18 cellular contexts compared by ENCODE assay signal in genomic region chr13:94332360-94333040, GRCh38.
DNase-seq lines count a peak whose midpoint lies in the region; ATAC-seq and TF ChIP-seq lines count a peak whose summit lies in the region.
"Had no signal": no experiment of that assay in that cellular context is flagged by ENCODE, and none has a peak within 500 bp of the region (broad histone marks: within the 10 kb centered on the region; RNA-seq: fewer than 3 reads in every experiment).

No MANE protein-coding gene starts in this region.

- H3K36me3 ChIP-seq in esophagus muscularis mucosa: no peaks in the 10 kb centered on the region
- no peaks in the 10 kb centered on the region for H3K36me3 ChIP-seq in muscle layer of colon (ENCODE audit: insufficient read depth, low read length)

- H3K4me1 ChIP-seq in esophagus muscularis mucosa (peaks cover 7 to 38% (median 30%) of the 10 kb centered on the region in 4 donors), muscle layer of colon (ENCODE audit: insufficient read depth, low read length) (peaks cover 55% of the 10 kb centered on the region)

- H3K27ac ChIP-seq in esophagus muscularis mucosa (replicated peaks in 1 of 4) (peak overlapping the region in 1 of 4 donors; percentile 43), muscle layer of colon (ENCODE audit: low read depth, low read length) (peak overlapping the region; percentile 65), caudate nucleus (ENCODE audit: low read depth, low read length) (no peak overlapping the region)

- H3K4me3 ChIP-seq in esophagus muscularis mucosa: no peak overlapping the region
- H3K4me3 ChIP-seq in muscle layer of colon (ENCODE audit: low read depth in 1 of 2, low read length in 2 of 2): peak overlapping the region in 1 of 2 donors; percentile 8

- peaks cover 9% of the 10 kb centered on the region for H3K27me3 Mint-ChIP-seq in activated naive CD8-positive, alpha-beta T cell
- peaks cover 33% of the 10 kb centered on the region for H3K27me3 Mint-ChIP-seq in activated naive CD8-positive, alpha-beta T cell treated with anti-CD3 and anti-CD28 coated beads for 36 hours

- H3K36me3 Mint-ChIP-seq in activated naive CD8-positive, alpha-beta T cell: no peaks in the 10 kb centered on the region
- H3K36me3 Mint-ChIP-seq in activated naive CD8-positive, alpha-beta T cell treated with anti-CD3 and anti-CD28 coated beads for 36 hours: peaks cover 2% of the 10 kb centered on the region

- no peak for TF ChIP-seq CTCF in esophagus muscularis mucosa (IDR thresholded peaks at IDR 0.05)

- intact Hi-C loops in esophagus muscularis mucosa (cut with DNase I): no loop called here

- H3K9me3 Mint-ChIP-seq in activated naive CD8-positive, alpha-beta T cell (ENCODE audit: low read depth): no peaks in the 10 kb centered on the region
- peaks cover 2% of the 10 kb centered on the region for H3K9me3 Mint-ChIP-seq in activated naive CD8-positive, alpha-beta T cell treated with anti-CD3 and anti-CD28 coated beads for 36 hours

- no peak overlapping the region for H3K4me3 Mint-ChIP-seq in activated naive CD8-positive, alpha-beta T cell
- no peak overlapping the region for H3K4me3 Mint-ChIP-seq in activated naive CD8-positive, alpha-beta T cell treated with anti-CD3 and anti-CD28 coated beads for 36 hours

- no peak overlapping the region for H3K9ac ChIP-seq in muscle layer of colon (ENCODE audit: low read length)

- peak overlapping the region; percentile 6 for H3K27ac Mint-ChIP-seq in activated naive CD8-positive, alpha-beta T cell
- no peak overlapping the region for H3K27ac Mint-ChIP-seq in activated naive CD8-positive, alpha-beta T cell treated with anti-CD3 and anti-CD28 coated beads for 36 hours

- TF ChIP-seq EP300 in esophagus muscularis mucosa (IDR thresholded peaks at IDR 0.05): no peak

- WGBS in esophagus muscularis mucosa: 54% methylated on average over 9 of the region's 9 CpGs

- no peaks in the 10 kb centered on the region for H3K27me3 ChIP-seq in esophagus muscularis mucosa
- H3K27me3 ChIP-seq in muscle layer of colon (ENCODE audit: control insufficient read depth in 1 of 2, insufficient read depth in 2 of 2, low read length in 2 of 2): no peaks in the 10 kb centered on the region

- no peak for TF ChIP-seq POLR2A in esophagus muscularis mucosa (IDR thresholded peaks at IDR 0.05; ENCODE audit: low read depth)

- ATAC-seq in GM21390 (IDR thresholded peaks at IDR 0.05; ENCODE audit: unreplicated experiment): no peak

- peaks cover 39% of the 10 kb centered on the region for H3K4me1 Mint-ChIP-seq in activated naive CD8-positive, alpha-beta T cell (ENCODE audit: low read depth)
- H3K4me1 Mint-ChIP-seq in activated naive CD8-positive, alpha-beta T cell treated with anti-CD3 and anti-CD28 coated beads for 36 hours: peaks cover 34% of the 10 kb centered on the region

- no peak for DNase-seq in activated naive CD8-positive, alpha-beta T cell treated with anti-CD3 and anti-CD28 coated beads for 36 hours
- DNase-seq in esophagus muscularis mucosa (ENCODE audit: extremely low spot score) (peak; percentile 74), mucosa of gallbladder (ENCODE audit: low spot score) (no peak), SW 1271 (lab: John Stamatoyannopoulos, UW) (no peak), caudate nucleus (lab: John Stamatoyannopoulos, UW) (no peak)
- DNase-seq: C1 segment of cervical spinal cord, DND-41, KBM-7, MV-4-11, NCI-H1417 treated with DMSO at 0.1 percent for 48 hours, NCI-H1930, NCI-H2171, NCI-H446, NCI-H69, RPMI8226 had no signal

- H3K9me3 ChIP-seq in esophagus muscularis mucosa: no peaks in the 10 kb centered on the region
- no peaks in the 10 kb centered on the region for H3K9me3 ChIP-seq in muscle layer of colon (ENCODE audit: low read length)
